Comparison of ENCODE assay signal across 17 cellular contexts in the genomic region with DNA sequence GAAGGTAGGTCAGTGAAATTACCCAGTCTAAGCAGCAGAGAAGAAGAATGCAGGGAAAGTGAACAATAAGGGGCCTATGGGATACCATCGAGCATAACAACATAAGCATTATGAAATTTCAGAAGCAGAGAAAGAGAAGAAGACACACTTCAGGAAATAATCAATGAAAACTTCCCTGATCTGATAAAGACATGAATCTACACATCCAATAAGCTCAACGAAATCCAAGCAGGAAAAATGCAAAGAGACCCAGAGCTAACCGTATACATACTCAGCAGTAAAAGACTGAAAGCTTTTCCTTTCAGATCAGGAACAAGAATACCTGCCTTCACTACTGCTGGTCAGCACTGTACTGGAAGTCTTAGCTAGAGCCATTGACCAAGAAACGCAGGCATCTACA.
"Had no signal": no experiment of that assay in that cellular context is flagged by ENCODE, and none has a peak within 500 bp of the region (broad histone marks: within the 10 kb centered on the region; RNA-seq: fewer than 3 reads in every experiment).

No MANE protein-coding gene starts in this region.

- H3K4me2 ChIP-seq: SK-N-SH had no signal

- H3K27ac Mint-ChIP-seq: activated CD8-positive, alpha-beta T cell treated with anti-CD3 and anti-CD28 coated beads for 36 hours; activated T-helper 1 cell treated with anti-CD3 and anti-CD28 coated beads, Interleukin-12 subunit alpha, Interleukin-12 subunit beta, Interleukin-2, Interleukin-4 antibody, amounts not matched to agents 30 ng/mL and 10 ng/mL and 1 ng/mL, durations not matched to agents 14 hours and 24 hours and 36 hours had no signal

- H3K9me2 ChIP-seq: SK-N-SH had no signal

- H3K4me3 Mint-ChIP-seq: activated CD8-positive, alpha-beta T cell treated with anti-CD3 and anti-CD28 coated beads for 36 hours; activated T-helper 1 cell treated with anti-CD3 and anti-CD28 coated beads, Interleukin-12 subunit alpha, Interleukin-12 subunit beta, Interleukin-2, Interleukin-4 antibody, amounts not matched to agents 30 ng/mL and 10 ng/mL and 1 ng/mL, durations not matched to agents 14 hours and 24 hours and 36 hours; effector memory CD8-positive, alpha-beta T cell; naive B cell had no signal

- H2AFZ ChIP-seq: parathyroid adenoma had no signal

- H3K27me3 Mint-ChIP-seq: activated CD8-positive, alpha-beta T cell treated with anti-CD3 and anti-CD28 coated beads for 36 hours; effector memory CD8-positive, alpha-beta T cell; naive B cell had no signal

- DNase-seq: activated CD4-positive, alpha-beta T cell treated with anti-CD3 and anti-CD28 coated beads for 4 hours; activated CD8-positive, alpha-beta T cell treated with anti-CD3 and anti-CD28 coated beads for 36 hours; activated naive CD4-positive, alpha-beta T cell treated with Interleukin-2 at 50 U/mL for 16 hours; adrenal gland; cerebellar nuclear complex; effector memory CD8-positive, alpha-beta T cell; heart right ventricle; left cardiac atrium; naive B cell; SK-N-SH; stimulated activated CD4-positive, alpha-beta T cell treated with anti-CD3 and anti-CD28 coated beads, Interleukin-12 subunit alpha, Interleukin-12 subunit beta, amount 100 ng/mL, for 4 hours; stimulated activated CD4-positive, alpha-beta T cell treated with anti-CD3 and anti-CD28 coated beads, Interleukin-2, amount 100 ng/mL, for 24 hours; T-helper 1 cell; thyroid gland had no signal

- H3K4me3 ChIP-seq: adrenal gland, heart right ventricle, thyroid gland had no signal

- H3K9me3 Mint-ChIP-seq: activated CD8-positive, alpha-beta T cell treated with anti-CD3 and anti-CD28 coated beads for 36 hours; activated T-helper 1 cell treated with anti-CD3 and anti-CD28 coated beads, Interleukin-12 subunit alpha, Interleukin-12 subunit beta, Interleukin-2, Interleukin-4 antibody, amounts not matched to agents 30 ng/mL and 10 ng/mL and 1 ng/mL, durations not matched to agents 14 hours and 24 hours and 36 hours; effector memory CD8-positive, alpha-beta T cell; naive B cell had no signal

- ATAC-seq: activated CD8-positive, alpha-beta T cell treated with anti-CD3 and anti-CD28 coated beads for 36 hours; effector memory CD8-positive, alpha-beta T cell; left cardiac atrium had no signal

- H3K27ac ChIP-seq: adrenal gland, neutrophil, parathyroid adenoma, thyroid gland had no signal

- H3K27me3 ChIP-seq: adrenal gland, heart right ventricle, neutrophil, thyroid gland had no signal
